8 cellular contexts compared by ENCODE assay signal in the genomic region with DNA sequence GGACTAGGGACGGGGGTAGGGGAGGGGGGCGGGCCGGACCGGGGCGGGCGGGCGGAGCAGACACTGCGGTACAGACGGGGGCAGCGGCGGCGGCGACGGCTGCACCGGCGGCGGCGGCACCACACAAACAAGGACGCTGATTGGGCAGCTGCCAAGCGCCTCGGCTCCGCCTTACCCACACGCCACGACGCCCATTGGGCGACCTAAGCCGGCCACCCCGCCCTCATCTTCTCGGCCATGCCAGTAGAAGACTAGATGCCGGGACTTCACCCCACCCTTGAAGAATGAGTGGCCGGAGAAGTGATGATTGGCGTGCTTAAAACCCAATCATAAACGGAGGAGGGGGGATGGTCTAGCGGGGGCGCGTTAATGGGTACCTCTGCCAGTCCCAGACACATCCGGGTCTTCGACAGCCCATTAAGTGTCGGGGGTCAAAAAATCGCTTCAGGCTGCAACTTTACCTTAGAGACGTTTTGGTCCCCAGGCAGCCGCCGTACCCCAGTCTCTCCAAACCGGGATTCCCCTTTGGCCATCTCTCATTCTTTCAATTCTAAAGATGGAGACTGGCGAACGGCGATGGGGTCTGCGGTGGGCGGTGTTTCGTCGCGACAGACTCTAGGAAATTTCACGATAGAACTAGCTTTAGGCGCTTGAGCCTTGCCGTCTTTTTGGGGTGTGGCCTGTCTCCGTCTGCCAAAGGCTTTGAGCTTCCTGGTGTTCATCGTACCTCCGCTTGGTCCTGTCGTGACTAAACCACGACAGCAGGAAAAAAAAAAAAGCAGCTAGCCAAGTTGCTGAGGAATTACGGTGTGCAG. TPM values are rescaled to one million over a fixed set of nuclear protein-coding genes. Genes with fewer than 3 reads are reported as not detected.
DNase-seq lines count a peak whose midpoint lies in the region; ATAC-seq, FAIRE-seq and TF ChIP-seq lines count a peak whose summit lies in the region.

A gene (minus strand): TSS at position 135 of the 815 bp plus-strand sequence. CDS start 94,625 bp downstream, outside the sequence.

- H4K20me1 ChIP-seq in OCI-LY7 (ENCODE audit: insufficient read depth, low read length), result peaks cover 25% of the 10 kb centered on the region; the same call in 1 of the 2 replicates

- no peaks in the 10 kb centered on the region for H3K27me3 ChIP-seq in mononuclear cell (ENCODE audit: insufficient read depth, low read length)

- no peak for FAIRE-seq in D721Med (lab: Jason Lieb, UNC)

- peak within 1 kb of the TSS; percentile 97 for H3K4me3 ChIP-seq in OCI-LY7 (ENCODE audit: low read depth, low read length, poor library complexity, severe bottlenecking)
- peak within 1 kb of the TSS; percentile 79 for H3K4me3 ChIP-seq in epithelial cell of esophagus (ENCODE audit: low read length)
- H3K4me3 ChIP-seq in mononuclear cell (ENCODE audit: low read length), result peak within 1 kb of the TSS; percentile 76

- H3K9me2 ChIP-seq in OCI-LY7 (ENCODE audit: insufficient read depth, low read length), result no peaks in the 10 kb centered on the region

- intact Hi-C loops in OCI-LY7 (cut with micrococcal nuclease; ENCODE audit: unreplicated experiment), result loop anchor here (1.0 to 5.0 kb wide), 6 partner anchors 23 to 126 kb away; a partner anchor contains a TSS

- no peak for TF ChIP-seq CTCF in D721Med (IDR thresholded peaks at IDR 0.05; ENCODE audit: insufficient read depth, missing control alignments)
- no peak for TF ChIP-seq CTCF in OCI-LY7 (conservative IDR thresholded peaks at IDR 0.05; ENCODE audit: low read length)
- no peak for TF ChIP-seq CTCF in epithelial cell of esophagus (IDR thresholded peaks at IDR 0.05; ENCODE audit: insufficient read depth, low read depth, low read length, missing control alignments)

- no TSS peak for BruUV-seq in OCI-LY7 (replicated peaks; lab: Mats Ljungman, UMichigan)

- H3K27ac ChIP-seq in OCI-LY7 (ENCODE audit: low read depth, low read length, poor library complexity, severe bottlenecking), result peak within 1 kb of the TSS; percentile 90

- ATAC-seq in GM21526 (IDR thresholded peaks at IDR 0.05; ENCODE audit: low FRiP score, unreplicated experiment), result peak; percentile 81

- DNase-seq in D721Med (ENCODE audit: insufficient read length, low spot score), result peak; percentile 94
- DNase-seq in HuH-7.5 (ENCODE audit: low spot score), result peak; percentile 98
- DNase-seq in OCI-LY7 (ENCODE audit: low spot score), result peak; percentile 100
- peak; percentile 96 for DNase-seq in activated T-cell treated with anti-CD3 and anti-CD28 coated beads for 1 hour (ENCODE audit: low read depth)
- peak; percentile 100 for DNase-seq in epithelial cell of esophagus (ENCODE audit: low read depth)
- peak; percentile 92 to 97 for DNase-seq in stimulated activated CD8-positive, alpha-beta memory T cell treated with anti-CD3 and anti-CD28 coated beads, Interleukin-4, amount 100 ng/mL, for 1 hour (ENCODE audit: low read depth in 2 of 2, low spot score in 1 of 2)

- H2AFZ ChIP-seq in OCI-LY7 (ENCODE audit: low read length), result peak within 1 kb of the TSS; percentile 76; the same call in 1 of the 2 replicates

- peaks cover 42% of the 10 kb centered on the region for H3K79me2 ChIP-seq in OCI-LY7 (ENCODE audit: insufficient read depth, low read depth, low read length)

- CTCF ChIA-PET in OCI-LY7 (lab: Charles Lee; ENCODE audit: unreplicated experiment), result interaction anchor here (0.6 to 0.9 kb wide), 2 partner anchors 22 to 53 kb away, joined by 4 read pairs; no protein-coding TSS in a partner anchor

- H3K9me3 ChIP-seq in OCI-LY7 (ENCODE audit: low read length) (no peaks in the 10 kb centered on the region), mononuclear cell (ENCODE audit: low read depth, low read length) (no peaks in the 10 kb centered on the region)

- H3K4me1 ChIP-seq in OCI-LY7 (ENCODE audit: insufficient read depth, low read length, poor library complexity, severe bottlenecking) (peaks cover 28% of the 10 kb centered on the region), mononuclear cell (ENCODE audit: insufficient read depth, low read length) (peaks cover 42% of the 10 kb centered on the region)

- peaks cover 26% of the 10 kb centered on the region for H3K36me3 ChIP-seq in OCI-LY7 (ENCODE audit: insufficient read depth, low read length)

- H3K4me2 ChIP-seq in OCI-LY7 (ENCODE audit: low read length), result peak within 1 kb of the TSS; percentile 95

- POLR2A ChIA-PET in OCI-LY7 (lab: Charles Lee), result interaction anchor here (0.6 to 4.1 kb wide), 21 partner anchors 16 to 1093 kb away, joined by 3 to 32 read pairs (median 3); a partner anchor contains a TSS

RNA-seq across cellular contexts. Expression of the gene that starts here (rescaled TPM):
- total RNA-seq in OCI-LY7 (2014; rRNA removed; shearing (Covaris generic)), result 7.7 and 11.2 TPM in 2 replicates
- total RNA-seq in OCI-LY7 (2022) (65.2 and 77.9 TPM in 2 replicates), mononuclear cell (15.5 TPM)

Comparison
In these comparisons a context has a peak if more than half of its experiments do, and no peak if none do; other contexts are left out.
1. Peak in every context shown above with its lines: DNase-seq, ATAC-seq, H3K4me3 ChIP-seq and H3K27ac ChIP-seq.